ENCODE assay signal across 12 cellular contexts in genomic region chr5:367358-368130, GRCh38. TPM values are rescaled to one million over a fixed set of nuclear protein-coding genes. Genes with fewer than 3 reads are reported as not detected.
DNase-seq lines count a peak whose midpoint lies in the region; ATAC-seq and TF ChIP-seq lines count a peak whose summit lies in the region.
"Had no signal": no experiment of that assay in that cellular context is flagged by ENCODE, and none has a peak within 500 bp of the region (broad histone marks: within the 10 kb centered on the region; RNA-seq: fewer than 3 reads in every experiment).

No MANE protein-coding gene starts in this region.

- peaks cover 60% of the 10 kb centered on the region for H3K4me1 ChIP-seq in OCI-LY1 (ENCODE audit: insufficient read depth, low read length, severe bottlenecking)
- peaks cover 30% of the 10 kb centered on the region for H3K4me1 ChIP-seq in fibroblast of lung (ENCODE audit: control insufficient read depth, extremely low read depth, insufficient read depth, low read length)
- H3K4me1 ChIP-seq in smooth muscle cell (ENCODE audit: low read depth) = no peaks in the 10 kb centered on the region
- H3K4me1 ChIP-seq: Caco-2 had no signal

- H3K4me2 ChIP-seq in OCI-LY1 (ENCODE audit: low read length) (no peak overlapping the region), fibroblast of lung (ENCODE audit: extremely low read depth, insufficient read depth, low read length) (no peak overlapping the region), smooth muscle cell (no peak overlapping the region)

- ATAC-seq in HG03354 (IDR thresholded peaks at IDR 0.05; ENCODE audit: poor library complexity, severe bottlenecking, unreplicated experiment) = no peak
- ATAC-seq: naive thymus-derived CD4-positive, alpha-beta T cell; Panc1; right cardiac atrium had no signal

- H3K9me3 ChIP-seq in OCI-LY1 (ENCODE audit: low read length) (no peaks in the 10 kb centered on the region), fibroblast of lung (ENCODE audit: control insufficient read depth, insufficient read depth, low read depth, low read length) (no peaks in the 10 kb centered on the region), smooth muscle cell (replicated peaks; ENCODE audit: low read depth) (peaks cover 16% of the 10 kb centered on the region)

- no peak overlapping the region for H3K9ac ChIP-seq in OCI-LY1 (ENCODE audit: low read length)
- peak overlapping the region; percentile 68 for H3K9ac ChIP-seq in fibroblast of lung (ENCODE audit: insufficient read depth, low read length)
- H3K9ac ChIP-seq in smooth muscle cell (ENCODE audit: low read depth) = peak overlapping the region; percentile 26

- H3K9me2 ChIP-seq in OCI-LY1 (ENCODE audit: low read depth, low read length) = no peaks in the 10 kb centered on the region

- WGBS in smooth muscle cell (ENCODE audit: low lambda C conversion rate) = 93% methylated on average over 22 of the region's 22 CpGs

- H3K79me2 ChIP-seq in OCI-LY1 (ENCODE audit: insufficient read depth, low read length) = no peaks in the 10 kb centered on the region
- H3K79me2 ChIP-seq in fibroblast of lung (ENCODE audit: control insufficient read depth, insufficient read depth, low read length) = peaks cover 14% of the 10 kb centered on the region
- H3K79me2 ChIP-seq in smooth muscle cell (ENCODE audit: low read depth) = no peaks in the 10 kb centered on the region

- no peak overlapping the region for H2AFZ ChIP-seq in OCI-LY1 (ENCODE audit: low read length)
- no peak overlapping the region for H2AFZ ChIP-seq in fibroblast of lung (ENCODE audit: low read length)
- H2AFZ ChIP-seq in smooth muscle cell (ENCODE audit: low read depth) = no peak overlapping the region

- H4K20me1 ChIP-seq in OCI-LY1 (ENCODE audit: insufficient read depth, low read length) (no peaks in the 10 kb centered on the region), fibroblast of lung (ENCODE audit: control insufficient read depth, extremely low read depth, insufficient read depth, low read length) (no peaks in the 10 kb centered on the region), smooth muscle cell (ENCODE audit: low read depth) (no peaks in the 10 kb centered on the region)

- H3K4me3 ChIP-seq in OCI-LY1 (ENCODE audit: low read depth, low read length, poor library complexity, severe bottlenecking) = no peak overlapping the region
- H3K4me3 ChIP-seq in fibroblast of lung (replicated peaks in 1 of 4; ENCODE audit: control extremely low read depth in 1 of 4, insufficient read depth in 1 of 4, low read depth in 3 of 4, low read length in 4 of 4) = no peak overlapping the region
- no peak overlapping the region for H3K4me3 ChIP-seq in smooth muscle cell

- DNase-seq in GM13976 (ENCODE audit: low spot score) = peak; percentile 23
- peak in 1 of 2 donors; percentile 28 for DNase-seq in fibroblast of lung (ENCODE audit: low read depth in 2 of 2)
- DNase-seq in smooth muscle cell (lab: John Stamatoyannopoulos, UW; ENCODE audit: unreplicated experiment) = no peak
- no peak for DNase-seq in stimulated activated naive CD4-positive, alpha-beta T cell (lab: John Stamatoyannopoulos, UW)
- no peak for DNase-seq in LoVo (ENCODE audit: low spot score)
- DNase-seq: NCI-H446 had no signal

- TF ChIP-seq CTCF in GM13976 (IDR thresholded peaks at IDR 0.05; ENCODE audit: borderline replicate concordance, control extremely low read depth, extremely low read depth, insufficient read depth, missing control alignments) (no peak), OCI-LY1 (IDR thresholded peaks at IDR 0.05; ENCODE audit: low read length) (no peak), fibroblast of lung (conservative IDR thresholded peaks at IDR 0.05 in 1 of 2, IDR thresholded peaks at IDR 0.05 in 1 of 2; ENCODE audit: low read depth in 1 of 2, low read length in 2 of 2) (no peak), smooth muscle cell (IDR thresholded peaks at IDR 0.05; ENCODE audit: borderline replicate concordance, insufficient read depth, poor library complexity, severe bottlenecking) (no peak)

- peaks cover 13% of the 10 kb centered on the region for H3K36me3 ChIP-seq in OCI-LY1 (ENCODE audit: insufficient read depth, low read length)
- peaks cover 5% of the 10 kb centered on the region for H3K36me3 ChIP-seq in fibroblast of lung (ENCODE audit: control insufficient read depth, insufficient read depth, low read length)
- H3K36me3 ChIP-seq in smooth muscle cell (ENCODE audit: low read depth) = peaks cover 18% of the 10 kb centered on the region

- H3K27me3 ChIP-seq in OCI-LY1 (ENCODE audit: insufficient read depth, low read length) (no peaks in the 10 kb centered on the region), fibroblast of lung (ENCODE audit: control insufficient read depth, insufficient read depth, low read length) (no peaks in the 10 kb centered on the region), smooth muscle cell (ENCODE audit: low read depth) (no peaks in the 10 kb centered on the region)

- no peaks in the 10 kb centered on the region for H3F3A ChIP-seq in OCI-LY1 (ENCODE audit: insufficient read depth, low read length)
- H3F3A ChIP-seq in smooth muscle cell (ENCODE audit: low read depth) = no peaks in the 10 kb centered on the region

- in situ Hi-C loops in GM13976 (cut with MboI; ENCODE audit: low sequenced_read_pairs, unreplicated experiment) = no loop called here

- peak overlapping the region; percentile 60 for H3K27ac ChIP-seq in OCI-LY1 (ENCODE audit: low read depth, low read length, poor library complexity, severe bottlenecking)
- H3K27ac ChIP-seq in fibroblast of lung (ENCODE audit: insufficient read depth, low read length) = peak overlapping the region; percentile 92
- H3K27ac ChIP-seq in smooth muscle cell (ENCODE audit: low read depth) = peak overlapping the region; percentile 88

RNA-seq across cellular contexts. Expression of gene AHRR, which starts 46.0 kb away (rescaled TPM):
- total RNA-seq in fibroblast of lung (6.2 and 26.4 TPM in 2 replicates), smooth muscle cell (14.4 and 23.4 TPM in 2 replicates)
- polyA plus RNA-seq in fibroblast of lung (11.3 and 16.0 TPM in 2 replicates), smooth muscle cell (18.2 and 20.8 TPM in 2 replicates)
- 12.8 and 18.3 TPM in 2 replicates for polyA plus RNA-seq in fibroblast of lung (2012)
- polyA minus RNA-seq in fibroblast of lung (ENCODE audit: low replicate concordance) = 18.5 and 28.2 TPM in 2 replicates
